8 cellular contexts compared by ENCODE assay signal in the genomic region with DNA sequence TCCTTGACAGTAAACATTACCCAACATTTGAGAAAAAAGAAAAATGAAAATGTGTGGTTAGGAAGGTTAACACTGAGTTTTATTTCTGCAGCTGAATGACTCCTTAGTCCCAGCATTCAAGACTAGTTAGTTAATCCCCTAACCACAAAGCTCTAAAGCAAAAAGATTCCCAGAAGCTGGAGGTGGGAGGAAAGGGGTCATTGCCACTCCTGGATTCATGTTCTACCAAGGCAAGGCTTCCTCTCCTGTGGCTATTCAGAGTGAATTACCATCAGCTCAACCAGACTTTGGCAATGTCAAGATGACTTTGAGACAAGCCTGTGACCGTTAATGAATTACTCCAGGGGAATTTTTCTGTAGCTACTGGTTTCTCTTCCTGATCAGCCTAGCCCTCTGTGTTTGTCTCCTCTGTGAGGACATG.
A peak's percentile ranks its signal among the peaks of the same experiment; 100 is the strongest.
DNase-seq lines count a peak whose midpoint lies in the region; ATAC-seq, FAIRE-seq and TF ChIP-seq lines count a peak whose summit lies in the region.

No MANE protein-coding gene starts in this region.

- H3K36me3 ChIP-seq in body of pancreas (replicated peaks in 1 of 2; ENCODE audit: insufficient read depth in 1 of 2, low read depth in 2 of 2), result no peaks in the 10 kb centered on the region
- H3K36me3 ChIP-seq in kidney (ENCODE audit: control insufficient read depth in 1 of 2, insufficient read depth in 2 of 2, low read length in 2 of 2), result no peaks in the 10 kb centered on the region

- H3K4me1 ChIP-seq in body of pancreas, result no peaks in the 10 kb centered on the region
- H3K4me1 ChIP-seq in kidney (ENCODE audit: control insufficient read depth in 1 of 2, insufficient read depth in 1 of 2, low read depth in 1 of 2, low read length in 2 of 2), result peaks cover 0 to 19% of the 10 kb centered on the region in 2 donors

- H3K9me3 ChIP-seq in body of pancreas (no peaks in the 10 kb centered on the region), kidney (ENCODE audit: control insufficient read depth in 1 of 2, low read length in 2 of 2) (no peaks in the 10 kb centered on the region)

- H3K27ac ChIP-seq in body of pancreas (no peak overlapping the region), kidney (ENCODE audit: low read depth in 2 of 2, low read length in 2 of 2) (peak overlapping the region in 1 of 2 donors; percentile 20)

- intact Hi-C loops in body of pancreas (cut with DNase I), result no loop called here
- intact Hi-C loops in kidney (cut with DNase I), result no loop called here

- H3K4me3 ChIP-seq in body of pancreas, result no peak overlapping the region
- H3K4me3 ChIP-seq in kidney (ENCODE audit: low read length in 2 of 2), result no peak overlapping the region

- FAIRE-seq in GM18507 (lab: Jason Lieb, UNC) (peak; percentile 88), kidney (lab: Jason Lieb, UNC) (no peak)

- no peaks in the 10 kb centered on the region for H3K27me3 ChIP-seq in body of pancreas

- 44 to 48% methylated on average over 1 of the region's 1 CpG for WGBS in body of pancreas, 2 donors

- H3K9ac ChIP-seq in kidney (ENCODE audit: low read length in 2 of 2), result no peak overlapping the region

- ATAC-seq in GM21367 (IDR thresholded peaks at IDR 0.05; ENCODE audit: unreplicated experiment) (peak; percentile 66), HG03159 (IDR thresholded peaks at IDR 0.05; ENCODE audit: unreplicated experiment) (peak; percentile 94), body of pancreas (peak; percentile 45)

- peak; percentile 36 for DNase-seq in GM18507 (ENCODE audit: extremely low spot score, insufficient read length, low read depth)
- DNase-seq in body of pancreas, result no peak
- no peak for DNase-seq in kidney
- DNase-seq in AML-193 (lab: John Stamatoyannopoulos, UW), result no peak
- DNase-seq in NCI-H128 (lab: John Stamatoyannopoulos, UW; ENCODE audit: unreplicated experiment), result no peak
- no peak for DNase-seq in NCI-H69 (lab: John Stamatoyannopoulos, UW)

- TF ChIP-seq POLR2A in body of pancreas (IDR thresholded peaks at IDR 0.05), result no peak

- TF ChIP-seq CTCF in body of pancreas (IDR thresholded peaks at IDR 0.05) (no peak), kidney (IDR thresholded peaks at IDR 0.05; ENCODE audit: borderline replicate concordance, extremely low read depth, insufficient read depth) (no peak)
